Comparison of ENCODE assay signal across 8 cellular contexts in the genomic region with DNA sequence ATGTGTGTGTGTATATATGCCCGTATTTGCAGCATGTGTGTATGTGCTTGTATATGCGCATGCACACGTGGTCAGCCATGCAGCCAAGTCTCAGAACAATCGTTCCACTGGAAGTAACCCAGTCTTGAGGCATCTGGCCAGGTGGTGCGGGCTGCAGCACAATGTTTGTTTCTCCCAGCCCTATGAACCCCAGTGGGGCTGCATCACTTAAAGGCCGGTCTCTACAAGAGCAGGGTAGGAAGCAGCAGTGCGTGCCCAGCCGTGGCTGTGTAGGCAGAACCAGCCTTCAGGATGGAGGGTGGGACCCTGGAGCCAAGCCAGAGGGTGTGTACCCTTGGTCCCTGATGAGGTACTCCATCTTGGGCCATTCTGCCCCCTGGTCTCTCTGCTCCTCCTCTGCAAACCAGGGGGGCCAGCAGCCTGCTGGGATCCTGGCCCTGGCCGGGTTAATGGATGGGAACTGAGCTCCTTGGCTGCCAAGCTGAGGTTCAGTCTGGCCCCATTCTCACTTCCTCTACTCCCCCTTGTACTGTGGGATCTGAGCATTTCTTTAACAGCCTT. TPM values are rescaled to one million over a fixed set of nuclear protein-coding genes. Genes with fewer than 3 reads are reported as not detected.
DNase-seq lines count a peak whose midpoint lies in the region; ATAC-seq and TF ChIP-seq lines count a peak whose summit lies in the region.

No MANE protein-coding gene starts in this region.

- TF ChIP-seq CTCF in cardiac fibroblast (IDR thresholded peaks at IDR 0.05; ENCODE audit: low read depth, low read length) (no peak), nephron progenitor cell (IDR thresholded peaks at IDR 0.05) (no peak)

- H3K4me3 Mint-ChIP-seq in IgD-negative memory B cell (peak overlapping the region; percentile 25 to 77 (median 66)), nephron progenitor cell (no peak overlapping the region)

- H3K4me1 ChIP-seq in BLaER1 treated with 17β-estradiol and CSF1 and Interleukin-3, amounts not matched to agents 10 nM and 100 nM = peaks cover 98 to 100% (median 100%) of the 10 kb centered on the region in 10 experiments

- peak overlapping the region; percentile 24 to 76 (median 59); a peak in 21 of 22 replicates for H3K27ac ChIP-seq in BLaER1 treated with 17β-estradiol and CSF1 and Interleukin-3, amounts not matched to agents 10 nM and 100 nM

- H3K9ac ChIP-seq in BLaER1 treated with 17β-estradiol and CSF1 and Interleukin-3, amounts not matched to agents 10 nM and 100 nM = peak overlapping the region in 10 of 11 experiments; percentile 10 to 61 (median 38); a peak in 21 of 22 replicates

- H3K9me3 Mint-ChIP-seq in IgD-negative memory B cell = no peaks in the 10 kb centered on the region
- H3K9me3 Mint-ChIP-seq in nephron progenitor cell = no peaks in the 10 kb centered on the region

- H3K27ac Mint-ChIP-seq in IgD-negative memory B cell (peak overlapping the region; percentile 38 to 81 (median 49)), nephron progenitor cell (peak overlapping the region; percentile 94)

- DNase-seq in cardiac fibroblast (ENCODE audit: low read depth in 2 of 2) (peak; percentile 31 to 39), nephron progenitor cell (no peak), NCI-H510A (lab: John Stamatoyannopoulos, UW) (no peak), NCI-H2196 (lab: John Stamatoyannopoulos, UW; ENCODE audit: unreplicated experiment) (no peak)
- no peak for DNase-seq in activated effector memory CD4-positive, alpha-beta T cell treated with Interleukin-2 at 50 U/mL for 16 hours

- H3K4me3 ChIP-seq in BLaER1 treated with 17β-estradiol and CSF1 and Interleukin-3, amounts not matched to agents 10 nM and 100 nM = peak overlapping the region in 6 of 10 experiments; percentile 5 to 51 (median 26); a peak in 7 of 20 replicates
- H3K4me3 ChIP-seq in cardiac fibroblast (replicated peaks in 1 of 2; ENCODE audit: low read depth in 2 of 2, low read length in 2 of 2) = no peak overlapping the region

- H3K4me1 Mint-ChIP-seq in IgD-negative memory B cell (peaks cover 65 to 80% (median 72%) of the 10 kb centered on the region in 3 donors), nephron progenitor cell (peaks cover 78% of the 10 kb centered on the region)

- peak; percentile 49 for ATAC-seq in GM19438 (IDR thresholded peaks at IDR 0.05; ENCODE audit: low read depth, unreplicated experiment)

- peak overlapping the region; percentile 86 to 99 (median 94) for H3K4me2 ChIP-seq in BLaER1 treated with 17β-estradiol and CSF1 and Interleukin-3, amounts not matched to agents 10 nM and 100 nM

- H3K27me3 Mint-ChIP-seq in IgD-negative memory B cell (peaks cover under 1% of the 10 kb centered on the region), nephron progenitor cell (ENCODE audit: low read depth, poor library complexity) (peaks cover 6% of the 10 kb centered on the region)

- H3K36me3 ChIP-seq in BLaER1 treated with 17β-estradiol and CSF1 and Interleukin-3, amounts not matched to agents 10 nM and 100 nM = peaks cover 0 to 49% (median 18%) of the 10 kb centered on the region in 11 experiments; a peak in 15 of 22 replicates

- peaks cover 98 to 100% (median 100%) of the 10 kb centered on the region in 11 experiments for H4K20me1 ChIP-seq in BLaER1 treated with 17β-estradiol and CSF1 and Interleukin-3, amounts not matched to agents 10 nM and 100 nM

- no peaks in the 10 kb centered on the region for H3K27me3 ChIP-seq in BLaER1 treated with 17β-estradiol and CSF1 and Interleukin-3, amounts not matched to agents 10 nM and 100 nM

- peaks cover 5% of the 10 kb centered on the region for H3K36me3 Mint-ChIP-seq in IgD-negative memory B cell
- no peaks in the 10 kb centered on the region for H3K36me3 Mint-ChIP-seq in nephron progenitor cell (ENCODE audit: low read depth)

- no peaks in the 10 kb centered on the region for H3K9me3 ChIP-seq in BLaER1 treated with 17β-estradiol and CSF1 and Interleukin-3, amounts not matched to agents 10 nM and 100 nM (replicated peaks in 1 of 11)

RNA-seq across cellular contexts. Expression of gene KLF13, which starts 11.8 kb away (rescaled TPM):
- 81.4 TPM for polyA plus RNA-seq in IgD-negative memory B cell

Comparison
In these comparisons a context has a peak if more than half of its experiments do, and no peak if none do; other contexts are left out.
1. H3K4me3 ChIP-seq: peak in BLaER1 treated with 17β-estradiol and CSF1 and Interleukin-3, amounts not matched to agents 10 nM and 100 nM (6 of 10); none in cardiac fibroblast (0 of 2).
2. DNase-seq: peak in cardiac fibroblast (2 of 2); none in nephron progenitor cell (single experiment), activated effector memory CD4-positive, alpha-beta T cell treated with Interleukin-2 at 50 U/mL for 16 hours (single experiment), NCI-H510A (single experiment) and NCI-H2196 (single experiment).